17 cellular contexts compared by ENCODE assay signal in the genomic region with DNA sequence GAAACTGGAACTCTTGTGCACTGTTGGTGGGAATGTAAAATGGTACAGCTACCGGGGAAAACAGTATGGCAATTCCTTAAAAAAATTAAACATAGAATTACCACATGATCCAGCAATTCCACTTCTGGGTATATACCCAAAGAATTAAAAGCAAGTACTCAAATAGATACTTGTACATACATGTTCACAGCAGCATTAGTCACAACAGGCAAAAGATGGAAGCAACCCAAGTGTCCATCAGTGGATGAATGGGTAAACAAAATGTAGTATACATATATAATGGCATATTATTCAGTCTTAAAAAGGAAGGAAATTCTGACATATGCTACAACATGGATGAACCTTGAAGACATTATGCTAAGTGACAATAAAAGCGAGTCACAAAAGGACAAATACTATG.
"Had no signal": no experiment of that assay in that cellular context is flagged by ENCODE, and none has a peak within 500 bp of the region (broad histone marks: within the 10 kb centered on the region; RNA-seq: fewer than 3 reads in every experiment).

No MANE protein-coding gene starts in this region.

- H3K36me3 ChIP-seq: MG63 had no signal

- H3K9ac ChIP-seq: SK-N-SH had no signal

- H3K27me3 ChIP-seq: MG63 had no signal

- DNase-seq: KBM-7, MG63, NCI-H1092 treated with DMSO at 0.1 percent for 48 hours, NCI-H1436, NCI-H187, NCI-H2029, NCI-H2081 treated with DMSO at 0.1 percent for 48 hours, NCI-H2171, NCI-H226, NCI-H446, NCI-H510A, NCI-H524 treated with DMSO at 0.1 percent for 48 hours, NCI-H69, NCI-H774, RPMI8226, SHP77, SK-N-SH had no signal

- H3K4me3 ChIP-seq: MG63 had no signal

- H3K9me3 ChIP-seq: MG63, SK-N-SH had no signal

- H3K4me2 ChIP-seq: SK-N-SH had no signal
